Comparison of ENCODE assay signal across 8 cellular contexts in genomic region chr22:38271927-38272372, GRCh38. TPM values are rescaled to one million over a fixed set of nuclear protein-coding genes. Genes with fewer than 3 reads are reported as not detected.
DNase-seq lines count a peak whose midpoint lies in the region; ATAC-seq lines count a peak whose summit lies in the region.

No MANE protein-coding gene starts in this region.

- no peaks in the 10 kb centered on the region for H3K9me2 ChIP-seq in Karpas-422 (replicated peaks; ENCODE audit: insufficient read depth, low read length)

- peak overlapping the region; percentile 82 for H3K4me3 Mint-ChIP-seq in activated naive CD8-positive, alpha-beta T cell treated with anti-CD3 and anti-CD28 coated beads, Interleukin-2, amount 50 U/mL, for 24 hours
- peak overlapping the region; percentile 83 for H3K4me3 Mint-ChIP-seq in stimulated activated effector memory CD8-positive, alpha-beta T cell treated with anti-CD3 and anti-CD28 coated beads, Interleukin-12 subunit alpha, Interleukin-12 subunit beta, amount 100 ng/mL, for 72 hours

- H3K9me3 Mint-ChIP-seq in activated naive CD8-positive, alpha-beta T cell treated with anti-CD3 and anti-CD28 coated beads, Interleukin-2, amount 50 U/mL, for 24 hours: no peaks in the 10 kb centered on the region
- no peaks in the 10 kb centered on the region for H3K9me3 Mint-ChIP-seq in stimulated activated effector memory CD8-positive, alpha-beta T cell treated with anti-CD3 and anti-CD28 coated beads, Interleukin-12 subunit alpha, Interleukin-12 subunit beta, amount 100 ng/mL, for 72 hours

- H3K36me3 Mint-ChIP-seq in activated naive CD8-positive, alpha-beta T cell treated with anti-CD3 and anti-CD28 coated beads, Interleukin-2, amount 50 U/mL, for 24 hours (ENCODE audit: low read depth): no peaks in the 10 kb centered on the region
- peaks cover 13% of the 10 kb centered on the region for H3K36me3 Mint-ChIP-seq in stimulated activated effector memory CD8-positive, alpha-beta T cell treated with anti-CD3 and anti-CD28 coated beads, Interleukin-12 subunit alpha, Interleukin-12 subunit beta, amount 100 ng/mL, for 72 hours

- no peaks in the 10 kb centered on the region for H3K27me3 ChIP-seq in Karpas-422 (ENCODE audit: low read length)

- H3K27ac ChIP-seq in Karpas-422 (ENCODE audit: low read length): no peak overlapping the region

- no peak for ATAC-seq in activated naive CD8-positive, alpha-beta T cell treated with anti-CD3 and anti-CD28 coated beads, Interleukin-2, amount 50 U/mL, for 24 hours
- no peak for ATAC-seq in stimulated activated effector memory CD8-positive, alpha-beta T cell treated with anti-CD3 and anti-CD28 coated beads, Interleukin-12 subunit alpha, Interleukin-12 subunit beta, amount 100 ng/mL, for 72 hours
- no peak for ATAC-seq in GM18867 (IDR thresholded peaks at IDR 0.05; ENCODE audit: unreplicated experiment)

- no peak overlapping the region for H2AFZ ChIP-seq in Karpas-422 (ENCODE audit: low read length)

- H3K36me3 ChIP-seq in Karpas-422 (ENCODE audit: insufficient read depth, low read length): no peaks in the 10 kb centered on the region

- peak overlapping the region; percentile 92 for H3K4me2 ChIP-seq in Karpas-422 (ENCODE audit: low read depth, low read length, poor library complexity, severe bottlenecking)

- H3K4me3 ChIP-seq in Karpas-422 (ENCODE audit: low read length) (peak overlapping the region; percentile 76), iPS-18c (ENCODE audit: insufficient read depth, low read depth, low read length) (peak overlapping the region; percentile 78)

- DNase-seq in DMS79 treated with DMSO at 0.1 percent for 48 hours (lab: John Stamatoyannopoulos, UW) (peak; percentile 20), Karpas-422 (no peak), NCI-H1930 (lab: John Stamatoyannopoulos, UW) (no peak), midbrain (lab: John Stamatoyannopoulos, UW) (no peak)
- DNase-seq in activated naive CD8-positive, alpha-beta T cell treated with anti-CD3 and anti-CD28 coated beads, Interleukin-2, amount 50 U/mL, for 24 hours: no peak
- no peak for DNase-seq in stimulated activated effector memory CD8-positive, alpha-beta T cell treated with anti-CD3 and anti-CD28 coated beads, Interleukin-12 subunit alpha, Interleukin-12 subunit beta, amount 100 ng/mL, for 72 hours (ENCODE audit: low spot score in 2 of 2)

- peaks cover 6% of the 10 kb centered on the region for H3K79me2 ChIP-seq in Karpas-422 (ENCODE audit: low read length)

- H4K20me1 ChIP-seq in Karpas-422 (ENCODE audit: insufficient read depth, low read depth, low read length): peaks cover 29% of the 10 kb centered on the region

- H3K4me1 ChIP-seq in Karpas-422 (ENCODE audit: low read length): peaks cover 29% of the 10 kb centered on the region

- H3K9ac ChIP-seq in Karpas-422 (ENCODE audit: low read length): peak overlapping the region; percentile 74

- peak overlapping the region; percentile 70 for H3K27ac Mint-ChIP-seq in activated naive CD8-positive, alpha-beta T cell treated with anti-CD3 and anti-CD28 coated beads, Interleukin-2, amount 50 U/mL, for 24 hours
- H3K27ac Mint-ChIP-seq in stimulated activated effector memory CD8-positive, alpha-beta T cell treated with anti-CD3 and anti-CD28 coated beads, Interleukin-12 subunit alpha, Interleukin-12 subunit beta, amount 100 ng/mL, for 72 hours: peak overlapping the region; percentile 88

- no peaks in the 10 kb centered on the region for H3K27me3 Mint-ChIP-seq in activated naive CD8-positive, alpha-beta T cell treated with anti-CD3 and anti-CD28 coated beads, Interleukin-2, amount 50 U/mL, for 24 hours

- no peaks in the 10 kb centered on the region for H3K9me3 ChIP-seq in Karpas-422 (ENCODE audit: low read length)
- H3K9me3 ChIP-seq in iPS-18c (ENCODE audit: control insufficient read depth, insufficient read depth, low read length): peaks cover 2% of the 10 kb centered on the region

- H3K4me1 Mint-ChIP-seq in activated naive CD8-positive, alpha-beta T cell treated with anti-CD3 and anti-CD28 coated beads, Interleukin-2, amount 50 U/mL, for 24 hours: peaks cover 50% of the 10 kb centered on the region
- H3K4me1 Mint-ChIP-seq in stimulated activated effector memory CD8-positive, alpha-beta T cell treated with anti-CD3 and anti-CD28 coated beads, Interleukin-12 subunit alpha, Interleukin-12 subunit beta, amount 100 ng/mL, for 72 hours: peaks cover 65% of the 10 kb centered on the region

RNA-seq across cellular contexts. Expression of gene TMEM184B, which starts 0.9 kb away (rescaled TPM):
- total RNA-seq in Karpas-422 (2014; rRNA removed; shearing (Covaris generic); ENCODE audit: low replicate concordance): 5.1 and 7.4 TPM in 2 replicates

RNA-seq across cellular contexts. Expression of gene CSNK1E, which starts 45.3 kb away (rescaled TPM):
- 193 and 213 TPM in 2 replicates for total RNA-seq in Karpas-422 (2014; rRNA removed; shearing (Covaris generic); ENCODE audit: low replicate concordance)
